9 cellular contexts compared by ENCODE assay signal in the genomic region with DNA sequence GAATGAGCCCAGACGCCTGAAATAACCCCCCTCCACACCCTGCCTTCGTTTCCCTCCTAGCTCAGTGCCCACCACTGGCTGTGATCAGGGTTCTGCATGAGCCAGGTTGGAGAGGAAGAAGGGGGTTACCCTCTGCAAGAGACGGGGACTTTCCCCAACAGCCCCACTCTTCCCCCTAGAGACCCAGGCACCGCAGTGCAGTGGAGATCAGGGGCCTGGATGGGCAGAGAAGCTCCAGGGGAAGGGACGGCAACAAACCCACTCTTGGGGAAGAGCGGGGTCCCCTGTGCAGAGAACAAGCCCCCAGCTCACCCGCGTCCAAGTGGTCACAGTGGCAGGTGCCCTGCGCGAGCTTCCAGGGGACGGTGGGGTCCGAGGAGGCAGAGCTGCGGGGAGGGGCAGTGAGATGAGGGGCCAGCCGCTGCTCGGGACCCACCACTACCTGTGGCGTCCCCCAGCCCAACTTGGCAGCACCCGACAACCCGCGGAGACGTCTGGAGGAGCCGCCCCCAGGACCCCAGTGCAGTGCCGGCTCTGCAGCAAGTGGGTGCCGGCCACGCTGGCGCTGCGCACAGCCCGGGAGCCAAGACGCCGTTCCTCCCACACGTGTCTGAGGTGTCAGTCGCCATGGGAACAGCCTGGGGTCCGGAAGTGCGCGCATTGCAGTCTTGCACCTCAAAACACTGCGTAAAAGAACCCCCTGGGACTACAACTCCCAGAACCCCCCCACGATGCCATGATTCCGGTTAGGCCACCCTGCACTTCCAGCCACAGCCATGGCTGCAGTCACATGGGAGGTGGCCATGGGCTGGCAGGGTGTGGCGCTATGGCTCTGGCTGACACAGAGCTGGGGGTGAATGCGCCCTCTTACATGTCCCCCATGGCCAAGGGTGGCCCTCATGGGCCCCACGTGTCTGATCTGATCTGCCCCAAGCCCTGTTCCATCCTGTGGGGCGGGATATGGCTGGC. TPM values are rescaled to one million over a fixed set of nuclear protein-coding genes. Genes with fewer than 3 reads are reported as not detected.
DNase-seq lines count a peak whose midpoint lies in the region; ATAC-seq and TF ChIP-seq lines count a peak whose summit lies in the region.
"Had no signal": no experiment of that assay in that cellular context is flagged by ENCODE, and none has a peak within 500 bp of the region (broad histone marks: within the 10 kb centered on the region; RNA-seq: fewer than 3 reads in every experiment).

No MANE protein-coding gene starts in this region.

- no peaks in the 10 kb centered on the region for H3K27me3 ChIP-seq in neuronal stem cell (ENCODE audit: control insufficient read depth in 3 of 3, insufficient read depth in 3 of 3, low read depth in 1 of 3, low read length in 3 of 3)

- H2BK12ac ChIP-seq in neuronal stem cell (ENCODE audit: low read length): no peak overlapping the region

- no peak overlapping the region for H2BK5ac ChIP-seq in neuronal stem cell (ENCODE audit: low read length)

- H2BK120ac ChIP-seq in neuronal stem cell (ENCODE audit: low read depth, low read length): no peak overlapping the region

- H3K9me3 Mint-ChIP-seq in activated naive CD4-positive, alpha-beta T cell treated with anti-CD3 and anti-CD28 coated beads, Interleukin-2, amount 50 U/mL, for 72 hours: no peaks in the 10 kb centered on the region

- no peak overlapping the region for H2AFZ ChIP-seq in neuronal stem cell (ENCODE audit: low read length)

- peak overlapping the region; percentile 90 for H3K14ac ChIP-seq in neuronal stem cell (ENCODE audit: low read length)

- no peak overlapping the region for H3K27ac ChIP-seq in neuronal stem cell (replicated peaks; ENCODE audit: low read length)
- H3K27ac ChIP-seq: heart left ventricle had no signal

- no peaks in the 10 kb centered on the region for H3K9me3 ChIP-seq in neuronal stem cell (replicated peaks in 1 of 2; ENCODE audit: control insufficient read depth in 2 of 2, insufficient read depth in 1 of 2, low read depth in 1 of 2, low read length in 2 of 2)
- H3K9me3 ChIP-seq: heart left ventricle had no signal

- no peak overlapping the region for H2BK15ac ChIP-seq in neuronal stem cell (ENCODE audit: low read length)

- H3K23ac ChIP-seq in neuronal stem cell (ENCODE audit: low read depth, low read length, poor library complexity): no peak overlapping the region

- peak overlapping the region; percentile 30 for H4K91ac ChIP-seq in neuronal stem cell (ENCODE audit: low read depth, low read length, poor library complexity)

- peak; percentile 38 for TF ChIP-seq POLR2A in GM15510 (IDR thresholded peaks at IDR 0.05; ENCODE audit: borderline replicate concordance, extremely low read depth, insufficient read length)

- peak overlapping the region in 1 of 2 donors; percentile 26 for H3K27ac Mint-ChIP-seq in activated naive CD4-positive, alpha-beta T cell treated with anti-CD3 and anti-CD28 coated beads, Interleukin-2, amount 50 U/mL, for 72 hours

- H2AK5ac ChIP-seq in neuronal stem cell (ENCODE audit: low read depth, low read length): no peak overlapping the region

- H3K4ac ChIP-seq in neuronal stem cell (ENCODE audit: low read length): no peak overlapping the region

- peak; percentile 77 to 82 for ATAC-seq in activated naive CD4-positive, alpha-beta T cell treated with anti-CD3 and anti-CD28 coated beads, Interleukin-2, amount 50 U/mL, for 72 hours

- H3K36me3 Mint-ChIP-seq in activated naive CD4-positive, alpha-beta T cell treated with anti-CD3 and anti-CD28 coated beads, Interleukin-2, amount 50 U/mL, for 72 hours: no peaks in the 10 kb centered on the region

- WGBS in neuronal stem cell (ENCODE audit: extremely low coverage in 2 of 2, insufficient read length in 2 of 2, insufficient replicate concordance in 1 of 2), 2 donors: no CpG with 5 or more reads among the region's 41 CpGs

- no peaks in the 10 kb centered on the region for H3K79me1 ChIP-seq in neuronal stem cell (ENCODE audit: low read depth, low read length)

- no peak overlapping the region for H3K9ac ChIP-seq in neuronal stem cell (ENCODE audit: low read depth, low read length, poor library complexity)

- no peaks in the 10 kb centered on the region for H3K36me3 ChIP-seq in neuronal stem cell (replicated peaks in 1 of 2; ENCODE audit: control insufficient read depth in 2 of 2, insufficient read depth in 2 of 2, low read length in 2 of 2)
- H3K36me3 ChIP-seq: heart left ventricle had no signal

- H4K8ac ChIP-seq in neuronal stem cell (ENCODE audit: low read depth, low read length): no peak overlapping the region

- no peak overlapping the region for H3K4me3 ChIP-seq in neuronal stem cell (ENCODE audit: low read length in 2 of 2)

- H3K4me1 ChIP-seq in neuronal stem cell (ENCODE audit: control insufficient read depth in 2 of 2, insufficient read depth in 1 of 2, low read depth in 1 of 2, low read length in 2 of 2): no peaks in the 10 kb centered on the region
- H3K4me1 ChIP-seq: heart left ventricle had no signal

- H3K4me2 ChIP-seq in neuronal stem cell (ENCODE audit: insufficient read depth, low read length, poor library complexity, severe bottlenecking): no peak overlapping the region

- no peak overlapping the region for H3K18ac ChIP-seq in neuronal stem cell (ENCODE audit: low read length)

- DNase-seq in RPMI8226 (peak; percentile 64), neuronal stem cell (ENCODE audit: low spot score) (no peak), NCI-H1417 (lab: John Stamatoyannopoulos, UW) (no peak), NCI-H2107 treated with DMSO at 0.1 percent for 48 hours (lab: John Stamatoyannopoulos, UW; ENCODE audit: unreplicated experiment) (no peak), NCI-H446 treated with DMSO at 0.1 percent for 48 hours (lab: John Stamatoyannopoulos, UW) (no peak), DMS153 (lab: John Stamatoyannopoulos, UW) (no peak)
- DNase-seq in activated naive CD4-positive, alpha-beta T cell treated with anti-CD3 and anti-CD28 coated beads, Interleukin-2, amount 50 U/mL, for 72 hours (ENCODE audit: low spot score in 2 of 2): peak; percentile 23 to 60

RNA-seq across cellular contexts. Expression of gene WIPI2, which starts 45.8 kb away (rescaled TPM):
- total RNA-seq in activated naive CD4-positive, alpha-beta T cell treated with anti-CD3 and anti-CD28 coated beads, Interleukin-2, amount 50 U/mL, for 72 hours: 10 to 100 TPM; 52.2 to 63.2 TPM
- polyA plus RNA-seq in neuronal stem cell (2013, experiment 1 of 2): 94.0 TPM
- 102 TPM for polyA plus RNA-seq in neuronal stem cell (2013, experiment 2 of 2)

Comparison
In these comparisons a context has a peak if more than half of its experiments do, and no peak if none do; other contexts are left out.
1. DNase-seq: peak in RPMI8226 (single experiment) and activated naive CD4-positive, alpha-beta T cell treated with anti-CD3 and anti-CD28 coated beads, Interleukin-2, amount 50 U/mL, for 72 hours (2 of 2); none in neuronal stem cell (single experiment), NCI-H1417 (0 of 3), NCI-H2107 treated with DMSO at 0.1 percent for 48 hours (single experiment), NCI-H446 treated with DMSO at 0.1 percent for 48 hours (single experiment) and DMS153 (single experiment).